Comparison of ENCODE assay signal across 8 cellular contexts in genomic region chr2:201232125-201232815, GRCh38. TPM values are rescaled to one million over a fixed set of nuclear protein-coding genes. Genes with fewer than 3 reads are reported as not detected.
DNase-seq lines count a peak whose midpoint lies in the region; ATAC-seq and TF ChIP-seq lines count a peak whose summit lies in the region.

No MANE protein-coding gene starts in this region.

- H3K9me3 ChIP-seq in psoas muscle (no peaks in the 10 kb centered on the region), vagina (no peaks in the 10 kb centered on the region)

- no peaks in the 10 kb centered on the region for H3K9me3 Mint-ChIP-seq in activated naive CD8-positive, alpha-beta T cell treated with anti-CD3 and anti-CD28 coated beads for 36 hours

- H3K27ac ChIP-seq in psoas muscle: no peak overlapping the region
- H3K27ac ChIP-seq in vagina: peak overlapping the region; percentile 59

- intact Hi-C loops in cardiac septum (cut with DNase I): loop anchor here (2.0 to 10.0 kb wide), 2 partner anchors 49 to 413 kb away; partner anchors contain the start of genes CASP10 and TMEM237
- intact Hi-C loops in psoas muscle (cut with DNase I): loop anchor here in 1 of 2 donors (5.0 kb wide), 1 partner anchor 50 kb away; the partner anchor contains the start of gene CASP10
- intact Hi-C loops in vagina (cut with DNase I): loop anchor here (10.0 kb wide), 1 partner anchor 133 kb away; no protein-coding TSS in a partner anchor

- H3K4me3 ChIP-seq in psoas muscle (no peak overlapping the region), vagina (no peak overlapping the region)

- peaks cover 53% of the 10 kb centered on the region for H3K4me1 Mint-ChIP-seq in activated naive CD8-positive, alpha-beta T cell treated with anti-CD3 and anti-CD28 coated beads for 36 hours

- peak; percentile 94 for TF ChIP-seq CTCF in GM12801 (IDR thresholded peaks at IDR 0.05; ENCODE audit: extremely low read depth, insufficient read length)
- peak; percentile 62 for TF ChIP-seq CTCF in psoas muscle (IDR thresholded peaks at IDR 0.05)
- peak; percentile 66 to 68 (median 67) for TF ChIP-seq CTCF in vagina (IDR thresholded peaks at IDR 0.05)

- H3K36me3 ChIP-seq in psoas muscle (ENCODE audit: insufficient read depth in 1 of 2, low read depth in 1 of 2): no peaks in the 10 kb centered on the region
- no peaks in the 10 kb centered on the region for H3K36me3 ChIP-seq in vagina

- H3K4me1 ChIP-seq in psoas muscle (peaks cover 3% of the 10 kb centered on the region), vagina (peaks cover 29% of the 10 kb centered on the region)

- WGBS in psoas muscle, 3 donors: 33 to 44% (median 34%) methylated on average over 10 of the region's 10 CpGs

- peaks cover 20% of the 10 kb centered on the region for H3K36me3 Mint-ChIP-seq in activated naive CD8-positive, alpha-beta T cell treated with anti-CD3 and anti-CD28 coated beads for 36 hours

- no peak for TF ChIP-seq POLR2A in vagina (IDR thresholded peaks at IDR 0.05)

- H3K4me3 Mint-ChIP-seq in activated naive CD8-positive, alpha-beta T cell treated with anti-CD3 and anti-CD28 coated beads for 36 hours: peak overlapping the region; percentile 95

- H3K27me3 ChIP-seq in psoas muscle (ENCODE audit: insufficient read depth in 3 of 3, low read length in 2 of 3): no peaks in the 10 kb centered on the region
- no peaks in the 10 kb centered on the region for H3K27me3 ChIP-seq in vagina

- ATAC-seq in HG02610 (IDR thresholded peaks at IDR 0.05; ENCODE audit: unreplicated experiment) (peak; percentile 42), psoas muscle (peak; percentile 40 to 86 (median 77))

- peak overlapping the region; percentile 96 for H3K27ac Mint-ChIP-seq in activated naive CD8-positive, alpha-beta T cell treated with anti-CD3 and anti-CD28 coated beads for 36 hours

- H3K27me3 Mint-ChIP-seq in activated naive CD8-positive, alpha-beta T cell treated with anti-CD3 and anti-CD28 coated beads for 36 hours: no peaks in the 10 kb centered on the region

- DNase-seq in NCI-H128 (lab: John Stamatoyannopoulos, UW; ENCODE audit: unreplicated experiment) (peak; percentile 40), SKM-1 (lab: John Stamatoyannopoulos, UW; ENCODE audit: unreplicated experiment) (peak; percentile 94), cardiac septum (ENCODE audit: low spot score) (peak; percentile 93), psoas muscle (peak; percentile 74 to 82), vagina (ENCODE audit: extremely low spot score in 2 of 2) (peak; percentile 93 to 99)
- peak; percentile 92 for DNase-seq in activated naive CD8-positive, alpha-beta T cell treated with anti-CD3 and anti-CD28 coated beads for 36 hours

RNA-seq across cellular contexts. Expression of gene CASP8, which starts 28.1 kb away (rescaled TPM):
- total RNA-seq in activated naive CD8-positive, alpha-beta T cell treated with anti-CD3 and anti-CD28 coated beads for 36 hours: 10 to 100 TPM; 36.2 to 37.9 TPM
- total RNA-seq in cardiac septum (4.5 TPM), psoas muscle (1 to 10 TPM; 2.3 to 3.5 (median 3.0) TPM), vagina (29.2 TPM)
- polyA plus RNA-seq in psoas muscle: 1 to 10 TPM in 2 of 3 donors, under 1 TPM in 1; 0.87 to 1.3 (median 1.2) TPM

RNA-seq across cellular contexts. Expression of gene CASP10, which starts 49.3 kb away (rescaled TPM):
- total RNA-seq in activated naive CD8-positive, alpha-beta T cell treated with anti-CD3 and anti-CD28 coated beads for 36 hours: 10 to 100 TPM; 25.5 to 26.5 TPM
- 5.0 TPM for total RNA-seq in cardiac septum
- total RNA-seq in psoas muscle: 1 to 10 TPM; 2.3 to 3.8 (median 2.8) TPM
- polyA plus RNA-seq in psoas muscle: 1 to 10 TPM in 2 of 3 donors, under 1 TPM in 1; 0.90 to 1.3 (median 1.2) TPM
- total RNA-seq in vagina: 8.3 TPM

Comparison
In these comparisons a context has a peak if more than half of its experiments do, and no peak if none do; other contexts are left out.
1. DNase-seq: peak in every context shown above with its lines; median percentile 96 in vagina; 94 in SKM-1; 93 in cardiac septum; 92 in activated naive CD8-positive, alpha-beta T cell treated with anti-CD3 and anti-CD28 coated beads for 36 hours; 78 in psoas muscle; 40 in NCI-H128.